1 cellular context compared by ENCODE assay signal in genomic region chr19:45717131-45717982, GRCh38.
TF ChIP-seq lines count a peak whose summit lies in the region.

No MANE protein-coding gene starts in this region.

TF ChIP-seq in HepG2, 621 proteins besides CTCF, POLR2A, EP300 and RAD21 (continued from another document and continues in another):
- TF ChIP-seq ZNF362 (CRISPR knock-in tag; IDR thresholded peaks at IDR 0.05; ENCODE audit: borderline replicate concordance) = 0 out of 2 replicates have a peak, but pooled peaks have one; percentile 20
- TF ChIP-seq, protein P1, sequence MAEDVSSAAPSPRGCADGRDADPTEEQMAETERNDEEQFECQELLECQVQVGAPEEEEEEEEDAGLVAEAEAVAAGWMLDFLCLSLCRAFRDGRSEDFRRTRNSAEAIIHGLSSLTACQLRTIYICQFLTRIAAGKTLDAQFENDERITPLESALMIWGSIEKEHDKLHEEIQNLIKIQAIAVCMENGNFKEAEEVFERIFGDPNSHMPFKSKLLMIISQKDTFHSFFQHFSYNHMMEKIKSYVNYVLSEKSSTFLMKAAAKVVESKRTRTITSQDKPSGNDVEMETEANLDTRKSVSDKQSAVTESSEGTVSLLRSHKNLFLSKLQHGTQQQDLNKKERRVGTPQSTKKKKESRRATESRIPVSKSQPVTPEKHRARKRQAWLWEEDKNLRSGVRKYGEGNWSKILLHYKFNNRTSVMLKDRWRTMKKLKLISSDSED (CRISPR knock-in tag; IDR thresholded peaks at IDR 0.05) = no peak
- no peak for TF ChIP-seq SIX1 (CRISPR knock-in tag; IDR thresholded peaks at IDR 0.05; ENCODE audit: borderline replicate concordance)
- TF ChIP-seq FOXK1 (CRISPR knock-in tag; IDR thresholded peaks at IDR 0.05; ENCODE audit: borderline replicate concordance, low read depth) = peak; percentile 93
- no peak for TF ChIP-seq ZNF546 (CRISPR knock-in tag; conservative IDR thresholded peaks at IDR 0.05)
- no peak for TF ChIP-seq PAF1 (CRISPR knock-in tag; IDR thresholded peaks at IDR 0.05)
- peak; percentile 77; the same call in 1 of the 2 replicates for TF ChIP-seq TFAP4 (IDR thresholded peaks at IDR 0.05; ENCODE audit: borderline replicate concordance, low read depth)
- TF ChIP-seq ZNF879 (CRISPR knock-in tag; IDR thresholded peaks at IDR 0.05) = no peak
- TF ChIP-seq HNF4A (CRISPR knock-in tag; IDR thresholded peaks at IDR 0.05) = peak; percentile 78
- TF ChIP-seq RFXAP (CRISPR knock-in tag; IDR thresholded peaks at IDR 0.05; ENCODE audit: borderline replicate concordance) = peak; percentile 95
- TF ChIP-seq TARDBP (CRISPR knock-in tag; IDR thresholded peaks at IDR 0.05) = peak; percentile 93
- peak; percentile 71 for TF ChIP-seq HMG20B (CRISPR knock-in tag; conservative IDR thresholded peaks at IDR 0.05)
- TF ChIP-seq ZNF678 (CRISPR knock-in tag; IDR thresholded peaks at IDR 0.05) = no peak
- 0 out of 2 replicates have a peak, but pooled peaks have one; percentile 28 for TF ChIP-seq ZNF256 (CRISPR knock-in tag; conservative IDR thresholded peaks at IDR 0.05)
- peak; percentile 45; the same call in 1 of the 2 replicates for TF ChIP-seq POLR2AphosphoS5 (IDR thresholded peaks at IDR 0.05; ENCODE audit: low read depth, low read length)
- TF ChIP-seq, protein P2, sequence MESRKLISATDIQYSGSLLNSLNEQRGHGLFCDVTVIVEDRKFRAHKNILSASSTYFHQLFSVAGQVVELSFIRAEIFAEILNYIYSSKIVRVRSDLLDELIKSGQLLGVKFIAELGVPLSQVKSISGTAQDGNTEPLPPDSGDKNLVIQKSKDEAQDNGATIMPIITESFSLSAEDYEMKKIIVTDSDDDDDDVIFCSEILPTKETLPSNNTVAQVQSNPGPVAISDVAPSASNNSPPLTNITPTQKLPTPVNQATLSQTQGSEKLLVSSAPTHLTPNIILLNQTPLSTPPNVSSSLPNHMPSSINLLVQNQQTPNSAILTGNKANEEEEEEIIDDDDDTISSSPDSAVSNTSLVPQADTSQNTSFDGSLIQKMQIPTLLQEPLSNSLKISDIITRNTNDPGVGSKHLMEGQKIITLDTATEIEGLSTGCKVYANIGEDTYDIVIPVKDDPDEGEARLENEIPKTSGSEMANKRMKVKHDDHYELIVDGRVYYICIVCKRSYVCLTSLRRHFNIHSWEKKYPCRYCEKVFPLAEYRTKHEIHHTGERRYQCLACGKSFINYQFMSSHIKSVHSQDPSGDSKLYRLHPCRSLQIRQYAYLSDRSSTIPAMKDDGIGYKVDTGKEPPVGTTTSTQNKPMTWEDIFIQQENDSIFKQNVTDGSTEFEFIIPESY (CRISPR knock-in tag; IDR thresholded peaks at IDR 0.05) = peak; percentile 39; the same call in 1 of the 2 replicates
- TF ChIP-seq, protein P3, sequence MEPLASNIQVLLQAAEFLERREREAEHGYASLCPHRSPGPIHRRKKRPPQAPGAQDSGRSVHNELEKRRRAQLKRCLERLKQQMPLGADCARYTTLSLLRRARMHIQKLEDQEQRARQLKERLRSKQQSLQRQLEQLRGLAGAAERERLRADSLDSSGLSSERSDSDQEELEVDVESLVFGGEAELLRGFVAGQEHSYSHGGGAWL (CRISPR knock-in tag; IDR thresholded peaks at IDR 0.05) = no peak
- TF ChIP-seq NFKB2 (CRISPR knock-in tag; IDR thresholded peaks at IDR 0.05; ENCODE audit: borderline replicate concordance) = peak; percentile 53; the same call in 1 of the 2 replicates
- TF ChIP-seq, protein P4, sequence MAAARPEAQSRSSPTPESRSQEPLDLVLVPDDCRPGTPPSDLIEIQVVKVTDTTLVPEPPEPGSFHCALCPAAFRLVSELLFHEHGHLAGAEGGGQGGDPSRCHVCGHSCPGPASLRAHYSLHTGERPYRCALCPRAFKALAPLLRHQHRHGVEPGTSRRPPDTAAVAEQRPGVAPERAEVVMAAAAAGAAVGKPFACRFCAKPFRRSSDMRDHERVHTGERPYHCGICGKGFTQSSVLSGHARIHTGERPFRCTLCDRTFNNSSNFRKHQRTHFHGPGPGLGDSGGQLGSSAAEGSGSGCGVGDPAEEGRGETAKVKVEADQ (CRISPR knock-in tag; IDR thresholded peaks at IDR 0.05; ENCODE audit: borderline replicate concordance) = no peak
- TF ChIP-seq ZKSCAN5 (CRISPR knock-in tag; IDR thresholded peaks at IDR 0.05) = no peak
- TF ChIP-seq PHF20 (CRISPR knock-in tag; IDR thresholded peaks at IDR 0.05) = peak; percentile 78
- TF ChIP-seq GABPB1 (CRISPR knock-in tag; IDR thresholded peaks at IDR 0.05) = peak; percentile 73
- no peak for TF ChIP-seq RFXANK (CRISPR knock-in tag; IDR thresholded peaks at IDR 0.05)
- TF ChIP-seq ISX (CRISPR knock-in tag; conservative IDR thresholded peaks at IDR 0.05) = no peak
- no peak for TF ChIP-seq HDAC6 (IDR thresholded peaks at IDR 0.05; ENCODE audit: low read depth, low read length)
- TF ChIP-seq ZZZ3 (CRISPR knock-in tag; IDR thresholded peaks at IDR 0.05; ENCODE audit: borderline replicate concordance) = no peak
- peak; percentile 86 for TF ChIP-seq REPIN1 (CRISPR knock-in tag; IDR thresholded peaks at IDR 0.05; ENCODE audit: borderline replicate concordance, low read depth)
- TF ChIP-seq TBX2 (CRISPR knock-in tag; IDR thresholded peaks at IDR 0.05; ENCODE audit: borderline replicate concordance) = peak; percentile 98
- no peak for TF ChIP-seq ZFP41 (CRISPR knock-in tag; IDR thresholded peaks at IDR 0.05; ENCODE audit: borderline replicate concordance)
- TF ChIP-seq SMAD1 (CRISPR knock-in tag; IDR thresholded peaks at IDR 0.05; ENCODE audit: borderline replicate concordance, low read depth) = no peak; the same call in 1 of the 2 replicates
- TF ChIP-seq ZNF317 (CRISPR knock-in tag; IDR thresholded peaks at IDR 0.05) = no peak
- no peak for TF ChIP-seq ARID2 (CRISPR knock-in tag; IDR thresholded peaks at IDR 0.05; ENCODE audit: borderline replicate concordance)
- TF ChIP-seq SP2 (CRISPR knock-in tag; IDR thresholded peaks at IDR 0.05) = peak; percentile 38; the same call in 1 of the 2 replicates
- TF ChIP-seq KMT2A (CRISPR knock-in tag; IDR thresholded peaks at IDR 0.05) = no peak
- TF ChIP-seq GLI4 (CRISPR knock-in tag; IDR thresholded peaks at IDR 0.05; ENCODE audit: borderline replicate concordance) = no peak
- no peak for TF ChIP-seq ZNF3 (CRISPR knock-in tag; IDR thresholded peaks at IDR 0.05)
- no peak for TF ChIP-seq PRPF4 (IDR thresholded peaks at IDR 0.05; ENCODE audit: low read depth, low read length, poor library complexity, severe bottlenecking)
- TF ChIP-seq CREB1 (IDR thresholded peaks at IDR 0.05) = peak; percentile 86
- TF ChIP-seq CREB1 (CRISPR knock-in tag; IDR thresholded peaks at IDR 0.05) = peak; percentile 91
- TF ChIP-seq FIP1L1 (IDR thresholded peaks at IDR 0.05; ENCODE audit: borderline replicate concordance, insufficient read depth, low read depth, low read length) = no peak; the same call in 1 of the 2 replicates
- TF ChIP-seq RARA (CRISPR knock-in tag; IDR thresholded peaks at IDR 0.05) = peak; percentile 88
- TF ChIP-seq NFIC (IDR thresholded peaks at IDR 0.05; ENCODE audit: low read length) = no peak
- 0 out of 2 replicates have a peak, but pooled peaks have one; percentile 61 for TF ChIP-seq RARG (CRISPR knock-in tag; IDR thresholded peaks at IDR 0.05; ENCODE audit: low read depth)
- TF ChIP-seq SALL1 (CRISPR knock-in tag; IDR thresholded peaks at IDR 0.05) = peak; percentile 91
- no peak for TF ChIP-seq ZNF549 (CRISPR knock-in tag; IDR thresholded peaks at IDR 0.05)
- TF ChIP-seq, protein P5, sequence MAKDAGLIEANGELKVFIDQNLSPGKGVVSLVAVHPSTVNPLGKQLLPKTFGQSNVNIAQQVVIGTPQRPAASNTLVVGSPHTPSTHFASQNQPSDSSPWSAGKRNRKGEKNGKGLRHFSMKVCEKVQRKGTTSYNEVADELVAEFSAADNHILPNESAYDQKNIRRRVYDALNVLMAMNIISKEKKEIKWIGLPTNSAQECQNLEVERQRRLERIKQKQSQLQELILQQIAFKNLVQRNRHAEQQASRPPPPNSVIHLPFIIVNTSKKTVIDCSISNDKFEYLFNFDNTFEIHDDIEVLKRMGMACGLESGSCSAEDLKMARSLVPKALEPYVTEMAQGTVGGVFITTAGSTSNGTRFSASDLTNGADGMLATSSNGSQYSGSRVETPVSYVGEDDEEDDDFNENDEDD (CRISPR knock-in tag; IDR thresholded peaks at IDR 0.05; ENCODE audit: borderline replicate concordance) = peak; percentile 74; the same call in 1 of the 2 replicates
- TF ChIP-seq NR2F6 (IDR thresholded peaks at IDR 0.05) = peak; percentile 97
- TF ChIP-seq NR2F6 (CRISPR knock-in tag; IDR thresholded peaks at IDR 0.05) = peak; percentile 99
- TF ChIP-seq TGIF2 (CRISPR knock-in tag; IDR thresholded peaks at IDR 0.05) = peak; percentile 32; the same call in 1 of the 2 replicates
- TF ChIP-seq ZSCAN30 (CRISPR knock-in tag; IDR thresholded peaks at IDR 0.05) = no peak
- peak; percentile 38; the same call in 1 of the 2 replicates for TF ChIP-seq ZNF800 (CRISPR knock-in tag; IDR thresholded peaks at IDR 0.05)
- peak; percentile 60; the same call in 1 of the 2 replicates for TF ChIP-seq KLF9 (CRISPR knock-in tag; IDR thresholded peaks at IDR 0.05; ENCODE audit: low read depth)
- peak; percentile 85 for TF ChIP-seq YY1 (IDR thresholded peaks at IDR 0.05; ENCODE audit: insufficient read depth, insufficient replicate concordance, low read depth, low read length)
- peak; percentile 81 for TF ChIP-seq ZNF503 (CRISPR knock-in tag; IDR thresholded peaks at IDR 0.05)
- no peak for TF ChIP-seq ZBTB44 (CRISPR knock-in tag; IDR thresholded peaks at IDR 0.05)
- TF ChIP-seq MYC (CRISPR knock-in tag; IDR thresholded peaks at IDR 0.05; ENCODE audit: borderline replicate concordance) = peak; percentile 75
- TF ChIP-seq HDAC2 (CRISPR knock-in tag; IDR thresholded peaks at IDR 0.05) = peak; percentile 75
- peak; percentile 70; the same call in 1 of the 2 replicates for TF ChIP-seq FOXP1 (IDR thresholded peaks at IDR 0.05)
- peak; percentile 68 for TF ChIP-seq FOXP1 (CRISPR knock-in tag; IDR thresholded peaks at IDR 0.05)
